ENCODE assay signal across 23 cellular contexts in the genomic region with DNA sequence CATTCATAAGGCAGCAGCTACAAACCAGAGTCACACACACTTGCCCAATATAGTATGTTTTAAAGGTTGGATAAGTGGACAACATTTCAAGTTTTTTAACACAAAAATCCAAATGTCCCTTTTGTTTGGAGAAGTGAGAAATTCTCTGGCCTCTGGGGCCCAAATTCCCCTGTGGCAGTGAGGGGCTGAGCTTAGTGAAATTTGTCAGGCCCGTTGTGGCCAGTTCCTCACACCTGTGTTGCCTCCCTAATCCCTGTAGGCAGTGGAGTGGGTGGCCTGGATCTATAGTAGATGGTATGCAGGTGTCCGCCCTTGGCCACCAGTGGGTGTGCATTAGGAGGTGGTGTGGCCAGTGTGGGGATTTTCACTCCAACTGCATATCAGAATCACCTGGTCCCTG. TPM values are rescaled to one million over a fixed set of nuclear protein-coding genes. Genes with fewer than 3 reads are reported as not detected.
DNase-seq lines count a peak whose midpoint lies in the region; ATAC-seq and TF ChIP-seq lines count a peak whose summit lies in the region.
"Had no signal": no experiment of that assay in that cellular context is flagged by ENCODE, and none has a peak within 500 bp of the region (broad histone marks: within the 10 kb centered on the region; RNA-seq: fewer than 3 reads in every experiment).

No MANE protein-coding gene starts in this region.

- H4K20me1 ChIP-seq in BLaER1 = peaks cover 39% of the 10 kb centered on the region

- no peaks in the 10 kb centered on the region for H3K9me3 Mint-ChIP-seq in activated T-cell treated with anti-CD3 and anti-CD28 coated beads, Interleukin-2, amount 50 U/mL, for 4 hours
- H3K9me3 Mint-ChIP-seq: CD14-positive monocyte; CD8-positive, alpha-beta memory T cell had no signal

- no peak overlapping the region for H3K4me3 Mint-ChIP-seq in activated T-cell treated with anti-CD3 and anti-CD28 coated beads, Interleukin-2, amount 50 U/mL, for 4 hours
- H3K4me3 Mint-ChIP-seq: B cell; CD14-positive monocyte; CD4-positive, alpha-beta memory T cell had no signal

- H3K27me3 ChIP-seq in BLaER1 (no peaks in the 10 kb centered on the region; the same call in 1 of the 2 replicates), dorsolateral prefrontal cortex (no peaks in the 10 kb centered on the region)

- H3K4me1 Mint-ChIP-seq in activated T-cell treated with anti-CD3 and anti-CD28 coated beads, Interleukin-2, amount 50 U/mL, for 4 hours (ENCODE audit: low read depth) = no peaks in the 10 kb centered on the region
- H3K4me1 Mint-ChIP-seq: B cell had no signal

- TF ChIP-seq CTCF in HEK293 (tag by site-specific recombination; IDR thresholded peaks at IDR 0.05) (no peak), VCaP (conservative IDR thresholded peaks at IDR 0.05) (no peak), dorsolateral prefrontal cortex (IDR thresholded peaks at IDR 0.05 in 54 of 56, conservative IDR thresholded peaks at IDR 0.05 in 2 of 56; ENCODE audit: low read depth in 1 of 56, partially characterized antibody in 56 of 56) (no peak)

- peaks cover 95% of the 10 kb centered on the region for H3K36me3 ChIP-seq in BLaER1
- H3K36me3 ChIP-seq in HEK293 (ENCODE audit: control insufficient read depth in 2 of 2, insufficient read depth in 1 of 2, low read length in 2 of 2) = peaks cover 82 to 93% of the 10 kb centered on the region in 2 experiments

- intact Hi-C loops in dorsolateral prefrontal cortex (cut with DNase I) = loop anchor here (2.0 kb wide), 4 partner anchors 19 to 109 kb away; no protein-coding TSS in a partner anchor

- H3K27ac ChIP-seq in BLaER1 (no peak overlapping the region), HEK293 (ENCODE audit: extremely low read depth, low read depth, low read length) (no peak overlapping the region), VCaP (peak overlapping the region; percentile 91), dorsolateral prefrontal cortex (peak overlapping the region in 32 of 59 donors; percentile 44 to 89 (median 80))
- H3K27ac ChIP-seq: 22Rv1, A549 had no signal

- no peak for ATAC-seq in activated T-cell treated with anti-CD3 and anti-CD28 coated beads, Interleukin-2, amount 50 U/mL, for 4 hours
- no peak for ATAC-seq in HG03039 (IDR thresholded peaks at IDR 0.05; ENCODE audit: unreplicated experiment)

- DNase-seq in dorsolateral prefrontal cortex (no peak), NK-92 (lab: John Stamatoyannopoulos, UW; ENCODE audit: unreplicated experiment) (no peak), amniotic stem cell (lab: John Stamatoyannopoulos, UW) (no peak)
- no peak for DNase-seq in activated T-cell treated with anti-CD3 and anti-CD28 coated beads, Interleukin-2, amount 50 U/mL, for 4 hours
- DNase-seq: AML-193; CD4-positive, alpha-beta memory T cell; CD4-positive, CD25-positive, alpha-beta regulatory T cell; CD8-positive, alpha-beta memory T cell; COR-L47; DMS 273 treated with DMSO at 0.1 percent for 48 hours; DMS153; DMS53; DMS79 treated with DMSO at 0.1 percent for 48 hours; GF-D8 had no signal

- H3K9me3 ChIP-seq in BLaER1 = no peaks in the 10 kb centered on the region
- H3K9me3 ChIP-seq in HEK293 (ENCODE audit: control insufficient read depth, insufficient read depth, low read depth, low read length) = no peaks in the 10 kb centered on the region
- H3K9me3 ChIP-seq: A549 had no signal

- H3K9ac ChIP-seq in BLaER1 = 0 out of 2 replicates have a peak overlapping the region, but pooled peaks have one; percentile 10

- POLR2A ChIA-PET in HEK293 (lab: Yijun Ruan, JAX) = interaction anchor here (0.6 to 3.5 kb wide), 9 partner anchors 9 to 153 kb away, joined by 3 to 28 read pairs (median 3); partner anchors contain the start of genes ALKBH6, POLR2I, TBCB and ZNF565

- H3K4me1 ChIP-seq in BLaER1 (peaks cover 12% of the 10 kb centered on the region), HEK293 (ENCODE audit: control insufficient read depth, insufficient read depth, low read length) (peaks cover 13% of the 10 kb centered on the region)

- H3K36me3 Mint-ChIP-seq in activated T-cell treated with anti-CD3 and anti-CD28 coated beads, Interleukin-2, amount 50 U/mL, for 4 hours (ENCODE audit: insufficient read depth) = peaks cover 2% of the 10 kb centered on the region
- H3K36me3 Mint-ChIP-seq: CD4-positive, alpha-beta memory T cell; CD4-positive, CD25-positive, alpha-beta regulatory T cell; CD8-positive, alpha-beta memory T cell had no signal

- CTCF ChIA-PET in HEK293 (lab: Yijun Ruan, JAX) = interaction anchor here (0.5 to 4.8 kb wide), 35 partner anchors 10 to 1421 kb away, joined by 3 to 72 read pairs (median 5); partner anchors contain the start of genes OVOL3, POLR2I, SDHAF1 and TBCB

- H3K4me3 ChIP-seq in BLaER1 (no peak overlapping the region), HEK293 (ENCODE audit: low read depth, low read length) (no peak overlapping the region), dorsolateral prefrontal cortex (no peak overlapping the region)
- H3K4me3 ChIP-seq: A549 had no signal

- no peak overlapping the region for H3K4me2 ChIP-seq in BLaER1
- H3K4me2 ChIP-seq: A549 had no signal

- no peaks in the 10 kb centered on the region for H3K27me3 Mint-ChIP-seq in activated T-cell treated with anti-CD3 and anti-CD28 coated beads, Interleukin-2, amount 50 U/mL, for 4 hours (ENCODE audit: low read depth)
- H3K27me3 Mint-ChIP-seq: B cell; CD4-positive, alpha-beta memory T cell; CD4-positive, CD25-positive, alpha-beta regulatory T cell had no signal

TF ChIP-seq in HEK293, 187 proteins besides CTCF, POLR2A, EP300 and RAD21:
- TF ChIP-seq ZFHX2 (tag by site-specific recombination; conservative IDR thresholded peaks at IDR 0.05) (peak; percentile 48), ZNF596 (tag by site-specific recombination; IDR thresholded peaks at IDR 0.05) (no peak), EGR2 (tag by site-specific recombination; IDR thresholded peaks at IDR 0.05; ENCODE audit: low read depth) (peak; percentile 69; the same call in 1 of the 2 replicates)

RNA-seq across cellular contexts. Expression of gene WDR62, which starts 6.7 kb away (rescaled TPM):
- 1 to 10 TPM in 94 of 120 experiments, under 1 TPM in 26; 0.64 to 2.8 (median 1.3) TPM for total RNA-seq in dorsolateral prefrontal cortex
- 10 to 100 TPM; 10.3 to 14.6 (median 12.5) TPM for total RNA-seq in activated T-cell treated with anti-CD3 and anti-CD28 coated beads, Interleukin-2, amount 50 U/mL, for 4 hours

RNA-seq across cellular contexts. Expression of gene THAP8, which starts 7.3 kb away (rescaled TPM):
- 10 to 100 TPM in 13 of 120 experiments, 1 to 10 TPM in 107; 4.2 to 11.7 (median 7.3) TPM for total RNA-seq in dorsolateral prefrontal cortex
- total RNA-seq in activated T-cell treated with anti-CD3 and anti-CD28 coated beads, Interleukin-2, amount 50 U/mL, for 4 hours = 1 to 10 TPM in 1 of 3 donors, under 1 TPM in 2; 0.76 to 1.2 (median 0.90) TPM

RNA-seq across cellular contexts. Expression of gene CLIP3, which starts 28.7 kb away (rescaled TPM):
- 100 to 1,000 TPM; 172 to 399 (median 274) TPM for total RNA-seq in dorsolateral prefrontal cortex
- 1 to 10 TPM in 1 of 3 donors, under 1 TPM in 2; 0.33 to 1.4 (median 0.58) TPM for total RNA-seq in activated T-cell treated with anti-CD3 and anti-CD28 coated beads, Interleukin-2, amount 50 U/mL, for 4 hours

RNA-seq across cellular contexts. Expression of gene ALKBH6, which starts 47.4 kb away (rescaled TPM):
- total RNA-seq in dorsolateral prefrontal cortex = 10 to 100 TPM; 22.0 to 52.4 (median 34.6) TPM
- 10 to 100 TPM; 33.1 to 38.2 (median 36.1) TPM for total RNA-seq in activated T-cell treated with anti-CD3 and anti-CD28 coated beads, Interleukin-2, amount 50 U/mL, for 4 hours

RNA-seq across cellular contexts. Expression of gene OVOL3, which starts 49.6 kb away (rescaled TPM):
- total RNA-seq in dorsolateral prefrontal cortex = not detected
- not detected for total RNA-seq in activated T-cell treated with anti-CD3 and anti-CD28 coated beads, Interleukin-2, amount 50 U/mL, for 4 hours
- total RNA-seq: A172; B cell; CD4-positive, alpha-beta memory T cell; CD4-positive, CD25-positive, alpha-beta regulatory T cell; CD8-positive, alpha-beta memory T cell had no signal

Comparison
In these comparisons a context has a peak if more than half of its experiments do, and no peak if none do; other contexts are left out.
1. H3K27ac ChIP-seq: peak in VCaP (single experiment) and dorsolateral prefrontal cortex (32 of 59); none in BLaER1 (single experiment) and HEK293 (single experiment).
2. RNA of gene CLIP3, which starts 28.7 kb away (total RNA-seq): 172 to 399 TPM in dorsolateral prefrontal cortex; 0.33 to 1.4 TPM in activated T-cell treated with anti-CD3 and anti-CD28 coated beads, Interleukin-2, amount 50 U/mL, for 4 hours; every median in the first group is over 10 times any median in the second.